In genomic region chr2:188146888-188147287, GRCh38 we compare ENCODE assay signal across 18 cellular contexts.
"Had no signal": no experiment of that assay in that cellular context is flagged by ENCODE, and none has a peak within 500 bp of the region (broad histone marks: within the 10 kb centered on the region; RNA-seq: fewer than 3 reads in every experiment).

No MANE protein-coding gene starts in this region.

- FAIRE-seq: pancreas, TTC549 had no signal

- ATAC-seq: activated CD8-positive, alpha-beta T cell treated with anti-CD3 and anti-CD28 coated beads, Interleukin-2, amount 10 ng/mL, durations not matched to agents 7 days and 5 days; activated naive CD4-positive, alpha-beta T cell treated with anti-CD3 and anti-CD28 coated beads, Interleukin-2, amount 50 U/mL, for 72 hours; left ventricle myocardium superior; naive thymus-derived CD8-positive, alpha-beta T cell; pancreas; stimulated activated effector memory CD8-positive, alpha-beta T cell treated with anti-CD3 and anti-CD28 coated beads, Interleukin-12 subunit alpha, Interleukin-12 subunit beta, amount 100 ng/mL, for 72 hours; WTC11 had no signal

- DNase-seq: activated CD4-positive, alpha-beta T cell treated with anti-CD3 and anti-CD28 coated beads for 48 hours; activated CD8-positive, alpha-beta memory T cell treated with anti-CD3 and anti-CD28 coated beads, Interleukin-2, amount 50 U/mL, for 4 hours; activated CD8-positive, alpha-beta T cell treated with anti-CD3 and anti-CD28 coated beads, Interleukin-2, amount 10 ng/mL, durations not matched to agents 7 days and 5 days; activated effector memory CD4-positive, alpha-beta T cell treated with anti-CD3 and anti-CD28 coated beads, Interleukin-2, amount 50 U/mL, for 16 hours; activated T-cell treated with anti-CD3 and anti-CD28 coated beads, Interleukin-2, amount 50 U/mL, for 48 hours; effector CD4-positive, alpha-beta T cell; hippocampal formation; kidney glomerular epithelial cell; left ventricle myocardium superior; naive thymus-derived CD8-positive, alpha-beta T cell; pancreas; sigmoid colon; stimulated activated CD4-positive, alpha-beta T cell treated with anti-CD3 and anti-CD28 coated beads, Interleukin-1b, Interleukin-23, amount 100 ng/mL, for 48 hours; transverse colon had no signal
